ENCODE assay signal across 18 cellular contexts in the genomic region with DNA sequence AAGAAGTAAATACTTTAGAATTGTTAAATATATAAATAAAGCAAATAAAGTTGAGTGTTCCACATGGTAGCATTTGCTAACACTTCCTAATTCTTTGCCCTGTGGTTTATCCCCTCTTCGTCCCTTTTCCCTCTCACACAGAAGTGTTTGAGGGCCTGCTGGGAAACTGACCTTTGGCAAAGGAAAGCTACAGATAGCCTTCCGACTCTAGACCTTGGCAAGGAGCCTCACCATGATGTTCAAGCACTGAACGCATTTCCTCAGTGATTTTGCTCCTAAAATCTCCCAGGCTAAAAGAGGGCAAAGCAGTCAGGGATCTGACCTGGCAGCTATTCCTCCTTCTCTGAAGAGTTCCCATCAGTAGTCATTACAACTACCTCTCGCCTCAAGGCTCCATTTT. TPM values are rescaled to one million over a fixed set of nuclear protein-coding genes. Genes with fewer than 3 reads are reported as not detected.
DNase-seq lines count a peak whose midpoint lies in the region; ATAC-seq and TF ChIP-seq lines count a peak whose summit lies in the region.
"Had no signal": no experiment of that assay in that cellular context is flagged by ENCODE, and none has a peak within 500 bp of the region (broad histone marks: within the 10 kb centered on the region; RNA-seq: fewer than 3 reads in every experiment).

No MANE protein-coding gene starts in this region.

- peaks cover 9% of the 10 kb centered on the region for H3K4me1 Mint-ChIP-seq in progenitor cell of endocrine pancreas (ENCODE audit: low read depth)

- no peaks in the 10 kb centered on the region for H3K27me3 Mint-ChIP-seq in progenitor cell of endocrine pancreas

- no peak overlapping the region for H3K4me3 ChIP-seq in right cardiac atrium (ENCODE audit: low read length)
- no peak overlapping the region for H3K4me3 ChIP-seq in suprapubic skin

- TF ChIP-seq CTCF in suprapubic skin (IDR thresholded peaks at IDR 0.05) (no peak), progenitor cell of endocrine pancreas (IDR thresholded peaks at IDR 0.05; ENCODE audit: unreplicated experiment) (no peak)

- peaks cover 0 to 4% of the 10 kb centered on the region in 2 donors for H3K36me3 Mint-ChIP-seq in activated naive CD4-positive, alpha-beta T cell treated with anti-CD3 and anti-CD28 coated beads, Interleukin-2, amount 50 U/mL, for 72 hours
- H3K36me3 Mint-ChIP-seq in progenitor cell of endocrine pancreas (ENCODE audit: insufficient read depth) = peaks cover 14% of the 10 kb centered on the region

- H3K9me3 ChIP-seq in right cardiac atrium (ENCODE audit: control insufficient read depth, low read length) = no peaks in the 10 kb centered on the region
- H3K9me3 ChIP-seq in suprapubic skin = no peaks in the 10 kb centered on the region
- H3K9me3 ChIP-seq: Caco-2 had no signal

- WGBS in right cardiac atrium = 24% methylated on average over 4 of the region's 4 CpGs
- 66% methylated on average over 4 of the region's 4 CpGs for WGBS in suprapubic skin

- TF ChIP-seq POLR2A in suprapubic skin (IDR thresholded peaks at IDR 0.05) (no peak), GM18505 (IDR thresholded peaks at IDR 0.05; ENCODE audit: borderline replicate concordance, extremely low read depth, insufficient read depth, insufficient read length) (no peak)

- H3K27ac Mint-ChIP-seq in activated naive CD4-positive, alpha-beta T cell treated with anti-CD3 and anti-CD28 coated beads, Interleukin-2, amount 50 U/mL, for 72 hours = peak overlapping the region; percentile 2 to 15
- no peak overlapping the region for H3K27ac Mint-ChIP-seq in progenitor cell of endocrine pancreas

- H3K27ac ChIP-seq in caudate nucleus (ENCODE audit: low read depth, low read length) (peak overlapping the region; percentile 55), right cardiac atrium (ENCODE audit: low read length) (no peak overlapping the region), suprapubic skin (peak overlapping the region; percentile 30)
- H3K27ac ChIP-seq: C4-2B had no signal

- H3K36me3 ChIP-seq in suprapubic skin = peaks cover 56% of the 10 kb centered on the region

- no peaks in the 10 kb centered on the region for H3K27me3 ChIP-seq in right cardiac atrium (ENCODE audit: control insufficient read depth, insufficient read depth)
- H3K27me3 ChIP-seq in suprapubic skin = no peaks in the 10 kb centered on the region

- H3K4me1 ChIP-seq in right cardiac atrium (ENCODE audit: control insufficient read depth, insufficient read depth, low read length) (peaks cover 7% of the 10 kb centered on the region), suprapubic skin (peaks cover 2% of the 10 kb centered on the region)
- H3K4me1 ChIP-seq: Caco-2 had no signal

- H3K4me3 Mint-ChIP-seq in progenitor cell of endocrine pancreas (ENCODE audit: low read depth) = no peak overlapping the region

- intact Hi-C loops in right cardiac atrium (cut with DNase I) = no loop called here

- no peak for DNase-seq in activated naive CD4-positive, alpha-beta T cell treated with anti-CD3 and anti-CD28 coated beads, Interleukin-2, amount 50 U/mL, for 72 hours (ENCODE audit: low spot score in 2 of 2)
- DNase-seq in activated naive CD4-positive, alpha-beta T cell treated with Interleukin-2 at 50 U/mL for 16 hours = no peak
- DNase-seq in caudate nucleus (lab: John Stamatoyannopoulos, UW) = no peak
- peak in 1 of 3 donors; percentile 36 for DNase-seq in right cardiac atrium
- no peak for DNase-seq in suprapubic skin (ENCODE audit: low spot score in 2 of 2)
- no peak for DNase-seq in progenitor cell of endocrine pancreas (ENCODE audit: low spot score, unreplicated experiment)
- DNase-seq: Caco-2, DMS53, HCEC 1CT, IMR-90, Kasumi-1, NCI-H1105 treated with DMSO at 0.1 percent for 48 hours, NCI-H187, NCI-H748 treated with DMSO at 0.1 percent for 48 hours had no signal

- H3K9me3 Mint-ChIP-seq in activated naive CD4-positive, alpha-beta T cell treated with anti-CD3 and anti-CD28 coated beads, Interleukin-2, amount 50 U/mL, for 72 hours = no peaks in the 10 kb centered on the region
- H3K9me3 Mint-ChIP-seq in progenitor cell of endocrine pancreas (ENCODE audit: low read depth) = no peaks in the 10 kb centered on the region

- no peak for ATAC-seq in activated naive CD4-positive, alpha-beta T cell treated with anti-CD3 and anti-CD28 coated beads, Interleukin-2, amount 50 U/mL, for 72 hours
- peak; percentile 44 to 79 for ATAC-seq in right cardiac atrium
- ATAC-seq in GM18498 (IDR thresholded peaks at IDR 0.05; ENCODE audit: unreplicated experiment) = no peak
- ATAC-seq in GM18505 (IDR thresholded peaks at IDR 0.05; ENCODE audit: unreplicated experiment) = no peak

- TF ChIP-seq EP300 in suprapubic skin (IDR thresholded peaks at IDR 0.05) = no peak

RNA-seq across cellular contexts. Expression of gene HORMAD2, which starts 52.5 kb away (rescaled TPM):
- under 1 TPM in 1 of 2 donors, not detected in 1; 0.27 TPM for total RNA-seq in activated naive CD4-positive, alpha-beta T cell treated with anti-CD3 and anti-CD28 coated beads, Interleukin-2, amount 50 U/mL, for 72 hours
- total RNA-seq in right cardiac atrium = not detected
- not detected for polyA plus RNA-seq in right cardiac atrium
- not detected for total RNA-seq in suprapubic skin
- total RNA-seq in progenitor cell of endocrine pancreas = not detected in 2 replicates
- total RNA-seq: A172, IMR-90 had no signal
- polyA plus RNA-seq: IMR-90 had no signal

Comparison
In these comparisons a context has a peak if more than half of its experiments do, and no peak if none do; other contexts are left out.
1. ATAC-seq: peak in right cardiac atrium (2 of 2); none in activated naive CD4-positive, alpha-beta T cell treated with anti-CD3 and anti-CD28 coated beads, Interleukin-2, amount 50 U/mL, for 72 hours (0 of 2), GM18498 (single experiment) and GM18505 (single experiment).